ENCODE assay signal across 28 cellular contexts in the genomic region with DNA sequence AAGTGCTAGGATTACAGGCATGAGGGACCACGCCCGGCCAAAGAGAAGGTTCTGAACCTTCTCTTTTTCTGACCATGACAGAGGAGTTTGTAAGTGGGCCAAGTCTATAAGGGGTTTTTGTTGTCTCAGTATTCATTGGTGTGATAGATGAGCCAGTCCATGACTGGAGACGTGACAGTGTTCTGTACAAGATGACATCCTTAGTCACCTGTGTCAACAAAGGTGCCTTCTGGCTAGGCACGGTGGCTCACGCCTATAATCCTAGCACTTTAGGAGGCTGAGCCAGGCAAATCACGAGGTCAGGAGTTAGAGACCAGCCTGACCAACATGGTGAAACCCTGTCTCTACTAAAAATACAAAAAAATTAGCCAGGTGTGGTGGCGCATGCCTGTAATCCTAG.
"Had no signal": no experiment of that assay in that cellular context is flagged by ENCODE, and none has a peak within 500 bp of the region (broad histone marks: within the 10 kb centered on the region; RNA-seq: fewer than 3 reads in every experiment).

No MANE protein-coding gene starts in this region.

- H3K36me3 ChIP-seq: neural progenitor cell, prostate gland had no signal

- FAIRE-seq: endothelial cell of umbilical vein, kidney, urothelium cell line had no signal

- H3K27me3 ChIP-seq: esophagus muscularis mucosa, foreskin keratinocyte, gastroesophageal sphincter, heart left ventricle, hepatocyte, right atrium auricular region, sigmoid colon, spleen, testis, tibial artery, upper lobe of left lung had no signal

- H3K36me3 Mint-ChIP-seq: stimulated activated memory B cell treated with anti-CD40 and anti-IgM and Interleukin-4, amounts not matched to agents 10 μg/mL and 1 μg/mL and 100 μg/mL, for 72 hours had no signal

- H3K9me3 ChIP-seq: esophagus muscularis mucosa, gastroesophageal sphincter, heart left ventricle, prostate gland, right atrium auricular region, sigmoid colon, spleen, testis, tibial artery, upper lobe of left lung had no signal

- H3K27ac Mint-ChIP-seq: mesothelial cell of epicardium; nephron; stimulated activated memory B cell treated with anti-CD40 and anti-IgM and Interleukin-4, amounts not matched to agents 10 μg/mL and 1 μg/mL and 100 μg/mL, for 72 hours had no signal

- H3K27me3 Mint-ChIP-seq: naive thymus-derived CD4-positive, alpha-beta T cell; stimulated activated memory B cell treated with anti-CD40 and anti-IgM and Interleukin-4, amounts not matched to agents 10 μg/mL and 1 μg/mL and 100 μg/mL, for 72 hours had no signal

- ATAC-seq: foreskin keratinocyte; gastroesophageal sphincter; heart left ventricle; left lobe of liver; naive thymus-derived CD4-positive, alpha-beta T cell; stimulated activated memory B cell treated with anti-CD40 and anti-IgM and Interleukin-4, amounts not matched to agents 10 μg/mL and 1 μg/mL and 100 μg/mL, for 72 hours; stimulated activated naive CD8-positive, alpha-beta T cell treated with anti-CD3 and anti-CD28 coated beads, Interleukin-15, Interleukin-2, amounts not matched to agents 100 U/mL and 50 U/mL, for 24 hours had no signal

- H3K4me3 ChIP-seq: coronary artery, esophagus muscularis mucosa, gastroesophageal sphincter, heart left ventricle, hepatocyte, neural progenitor cell, prostate gland, right atrium auricular region, sigmoid colon, spleen, testis, tibial artery, upper lobe of left lung had no signal

- H3K9me3 Mint-ChIP-seq: mesothelial cell of epicardium; nephron; neural progenitor cell; stimulated activated memory B cell treated with anti-CD40 and anti-IgM and Interleukin-4, amounts not matched to agents 10 μg/mL and 1 μg/mL and 100 μg/mL, for 72 hours had no signal

- H3K27ac ChIP-seq: coronary artery, esophagus muscularis mucosa, foreskin keratinocyte, gastroesophageal sphincter, heart left ventricle, hepatocyte, neural progenitor cell, right atrium auricular region, sigmoid colon, spleen, testis, tibial artery, upper lobe of left lung had no signal

- DNase-seq: dermis blood vessel endothelial cell; effector memory CD4-positive, alpha-beta T cell; foreskin keratinocyte; mesenchymal stem cell; naive thymus-derived CD4-positive, alpha-beta T cell; sigmoid colon; spleen; stimulated activated CD4-positive, alpha-beta T cell treated with anti-CD3 and anti-CD28 coated beads, Interleukin-4, amount 100 ng/mL, for 4 hours; stimulated activated naive CD8-positive, alpha-beta T cell treated with anti-CD3 and anti-CD28 coated beads, Interleukin-15, Interleukin-2, amounts not matched to agents 100 U/mL and 50 U/mL, for 24 hours; substantia nigra; testis; tibial artery; upper lobe of left lung had no signal

- H3K4me1 ChIP-seq: prostate gland had no signal

- H3K4me3 Mint-ChIP-seq: mesothelial cell of epicardium; naive thymus-derived CD4-positive, alpha-beta T cell; nephron; neural progenitor cell; stimulated activated memory B cell treated with anti-CD40 and anti-IgM and Interleukin-4, amounts not matched to agents 10 μg/mL and 1 μg/mL and 100 μg/mL, for 72 hours had no signal
